Comparison of ENCODE assay signal across 12 cellular contexts in genomic region chr17:39666601-39667261, GRCh38. TPM values are rescaled to one million over a fixed set of nuclear protein-coding genes. Genes with fewer than 3 reads are reported as not detected.
DNase-seq lines count a peak whose midpoint lies in the region; ATAC-seq, FAIRE-seq and TF ChIP-seq lines count a peak whose summit lies in the region.
"Had no signal": no experiment of that assay in that cellular context is flagged by ENCODE, and none has a peak within 500 bp of the region (broad histone marks: within the 10 kb centered on the region; RNA-seq: fewer than 3 reads in every experiment).

No MANE protein-coding gene starts in this region.

- H3K36me3 ChIP-seq in HUES6 (ENCODE audit: control insufficient read depth, insufficient read depth, low read length) (peaks cover 3% of the 10 kb centered on the region; the same call in 1 of the 2 replicates), HepG2 (replicated peaks in 1 of 2; ENCODE audit: control insufficient read depth in 1 of 2, insufficient read depth in 2 of 2, low read length in 2 of 2) (peaks cover 0 to under 1% of the 10 kb centered on the region in 2 experiments; a peak in 3 of 5 replicates)

- H3K36me3 Mint-ChIP-seq in stimulated activated naive B cell treated with anti-CD40 and anti-IgM and Interleukin-4, amounts not matched to agents 10 μg/mL and 1 μg/mL and 100 μg/mL, for 72 hours, result peaks cover 11 to 12% of the 10 kb centered on the region in 2 donors
- no peaks in the 10 kb centered on the region for H3K36me3 Mint-ChIP-seq in glutamatergic neuron (ENCODE audit: unreplicated experiment)
- H3K36me3 Mint-ChIP-seq in activated T-cell treated with anti-CD3 and anti-CD28 coated beads, Interleukin-2, amount 50 U/mL, for 24 hours (ENCODE audit: low read depth), result peaks cover 13% of the 10 kb centered on the region

- no TSS peak for BruUV-seq in HepG2 (replicated peaks; lab: Mats Ljungman, UMichigan)

- H3K27ac ChIP-seq in HUES6 (ENCODE audit: low read depth, low read length), result no peak overlapping the region
- peak overlapping the region; percentile 64 for H3K27ac ChIP-seq in angular gyrus (ENCODE audit: low read depth, low read length)
- no peak overlapping the region for H3K27ac ChIP-seq in HepG2 (ENCODE audit: extremely low read length, insufficient read depth, low read length)

- intact Hi-C loops in HepG2 (cut with micrococcal nuclease; ENCODE audit: unreplicated experiment), result no loop called here

- H4K20me1 ChIP-seq in HepG2 (ENCODE audit: insufficient read depth, low read length), result no peaks in the 10 kb centered on the region

- peaks cover 40% of the 10 kb centered on the region for H3K27me3 ChIP-seq in HUES6 (ENCODE audit: control insufficient read depth, insufficient read depth, low read length)
- H3K27me3 ChIP-seq in HepG2 (ENCODE audit: control insufficient read depth in 1 of 2, insufficient read depth in 2 of 2, low read length in 2 of 2), result peaks cover 11 to 51% of the 10 kb centered on the region in 2 experiments

- DNase-seq in HepG2 (ENCODE audit: low spot score), result no peak
- no peak for DNase-seq in stimulated activated naive B cell treated with anti-CD40 and anti-IgM and Interleukin-4, amounts not matched to agents 10 μg/mL and 1 μg/mL and 100 μg/mL, for 72 hours
- no peak for DNase-seq in glutamatergic neuron
- no peak for DNase-seq in COLO668 (lab: John Stamatoyannopoulos, UW; ENCODE audit: unreplicated experiment)
- DNase-seq in activated T-cell treated with anti-CD3 and anti-CD28 coated beads, Interleukin-2, amount 50 U/mL, for 24 hours, result no peak
- DNase-seq: NCI-H1092; stimulated activated CD4-positive, alpha-beta T cell treated with anti-CD3 and anti-CD28 coated beads, Interleukin-2, amount 100 ng/mL, for 24 hours had no signal

- no peak for TF ChIP-seq CTCF in HepG2 (CRISPR knock-in tag; IDR thresholded peaks at IDR 0.05)
- TF ChIP-seq CTCF in glutamatergic neuron (IDR thresholded peaks at IDR 0.05; ENCODE audit: partially characterized antibody, unreplicated experiment), result no peak

- POLR2A ChIA-PET in HepG2 (lab: Yijun Ruan, JAX), result interaction anchor here (1.4 to 4.1 kb wide), 5 partner anchors 9 to 63 kb away, joined by 4 to 25 read pairs (median 8); partner anchors contain the start of gene MIEN1

- no peak overlapping the region for H2AFZ ChIP-seq in HepG2 (ENCODE audit: low read length)

- H3K9me3 Mint-ChIP-seq in stimulated activated naive B cell treated with anti-CD40 and anti-IgM and Interleukin-4, amounts not matched to agents 10 μg/mL and 1 μg/mL and 100 μg/mL, for 72 hours, result no peaks in the 10 kb centered on the region
- H3K9me3 Mint-ChIP-seq in glutamatergic neuron (ENCODE audit: unreplicated experiment), result peaks cover 4% of the 10 kb centered on the region
- H3K9me3 Mint-ChIP-seq in activated T-cell treated with anti-CD3 and anti-CD28 coated beads, Interleukin-2, amount 50 U/mL, for 24 hours, result no peaks in the 10 kb centered on the region

- H3K27me3 Mint-ChIP-seq in stimulated activated naive B cell treated with anti-CD40 and anti-IgM and Interleukin-4, amounts not matched to agents 10 μg/mL and 1 μg/mL and 100 μg/mL, for 72 hours, result peaks cover 10 to 24% of the 10 kb centered on the region in 2 donors
- peaks cover 8% of the 10 kb centered on the region for H3K27me3 Mint-ChIP-seq in glutamatergic neuron (ENCODE audit: unreplicated experiment)
- peaks cover 40% of the 10 kb centered on the region for H3K27me3 Mint-ChIP-seq in activated T-cell treated with anti-CD3 and anti-CD28 coated beads, Interleukin-2, amount 50 U/mL, for 24 hours

- peak overlapping the region; percentile 81; the same call in 1 of the 2 replicates for H3K4me2 ChIP-seq in HepG2 (ENCODE audit: low read depth, low read length)

- no peak for TF ChIP-seq RAD21 in HepG2 (CRISPR knock-in tag; IDR thresholded peaks at IDR 0.05)

- no peak for TF ChIP-seq POLR2A in HepG2 (IDR thresholded peaks at IDR 0.05; ENCODE audit: insufficient read depth in 1 of 2, low read depth in 2 of 2, low read length in 2 of 2)

- peak overlapping the region; percentile 76 for H3K27ac Mint-ChIP-seq in stimulated activated naive B cell treated with anti-CD40 and anti-IgM and Interleukin-4, amounts not matched to agents 10 μg/mL and 1 μg/mL and 100 μg/mL, for 72 hours
- H3K27ac Mint-ChIP-seq in glutamatergic neuron (ENCODE audit: unreplicated experiment), result no peak overlapping the region
- H3K27ac Mint-ChIP-seq in activated T-cell treated with anti-CD3 and anti-CD28 coated beads, Interleukin-2, amount 50 U/mL, for 24 hours, result no peak overlapping the region

- H3K4me1 ChIP-seq in HUES6 (ENCODE audit: control insufficient read depth, insufficient read depth, low read length) (peaks cover 49% of the 10 kb centered on the region), HepG2 (ENCODE audit: insufficient read depth, low read length) (peaks cover 69% of the 10 kb centered on the region)

- FAIRE-seq in HepG2 (lab: Jason Lieb, UNC), result no peak

- CTCF ChIA-PET in HepG2 (lab: Yijun Ruan, JAX; ENCODE audit: low intra/inter-chr PET ratio, low total read pairs), result interaction anchor here (8.5 kb wide), 1 partner anchor 45 kb away, joined by 136 read pairs; no protein-coding TSS in a partner anchor

- no peaks in the 10 kb centered on the region for H3K9me3 ChIP-seq in HUES6 (ENCODE audit: control insufficient read depth, insufficient read depth, low read depth, low read length)
- no peaks in the 10 kb centered on the region for H3K9me3 ChIP-seq in HepG2 (ENCODE audit: low read length)
- H3K9me3 ChIP-seq: left lung had no signal

- no peak for TF ChIP-seq EP300 in HepG2 (IDR thresholded peaks at IDR 0.05; ENCODE audit: low read depth in 2 of 2, low read length in 2 of 2)
- TF ChIP-seq EP300 in HepG2 (CRISPR knock-in tag; IDR thresholded peaks at IDR 0.05; ENCODE audit: borderline replicate concordance), result no peak

- ATAC-seq in HepG2 (no peak), HG03354 (IDR thresholded peaks at IDR 0.05; ENCODE audit: poor library complexity, severe bottlenecking, unreplicated experiment) (no peak)
- ATAC-seq in stimulated activated naive B cell treated with anti-CD40 and anti-IgM and Interleukin-4, amounts not matched to agents 10 μg/mL and 1 μg/mL and 100 μg/mL, for 72 hours (replicated peaks), result no peak

- H3K4me3 ChIP-seq in HUES6 (ENCODE audit: low read depth, low read length) (peak overlapping the region; percentile 64), HepG2 (replicated peaks in 1 of 3; ENCODE audit: insufficient read depth in 1 of 3, low read depth in 2 of 3, low read length in 3 of 3) (peak overlapping the region in 1 of 3 experiments; percentile 66; a peak in 1 of 6 replicates)

- in situ Hi-C loops in HepG2 (cut with HindIII; ENCODE audit: extremely low pct_ligation_motif_present, low pct_unique_long_range_greater_than_20kb), result no loop called here

- peaks cover 32 to 75% of the 10 kb centered on the region in 2 donors for H3K4me1 Mint-ChIP-seq in stimulated activated naive B cell treated with anti-CD40 and anti-IgM and Interleukin-4, amounts not matched to agents 10 μg/mL and 1 μg/mL and 100 μg/mL, for 72 hours
- peaks cover 4% of the 10 kb centered on the region for H3K4me1 Mint-ChIP-seq in glutamatergic neuron (ENCODE audit: low read depth, unreplicated experiment)
- peaks cover 9% of the 10 kb centered on the region for H3K4me1 Mint-ChIP-seq in activated T-cell treated with anti-CD3 and anti-CD28 coated beads, Interleukin-2, amount 50 U/mL, for 24 hours (ENCODE audit: low read depth)

- peak overlapping the region in 1 of 2 donors; percentile 85 for H3K4me3 Mint-ChIP-seq in stimulated activated naive B cell treated with anti-CD40 and anti-IgM and Interleukin-4, amounts not matched to agents 10 μg/mL and 1 μg/mL and 100 μg/mL, for 72 hours
- H3K4me3 Mint-ChIP-seq in glutamatergic neuron (ENCODE audit: unreplicated experiment), result no peak overlapping the region
- H3K4me3 Mint-ChIP-seq in activated T-cell treated with anti-CD3 and anti-CD28 coated beads, Interleukin-2, amount 50 U/mL, for 24 hours, result no peak overlapping the region

- 35% methylated on average over 11 of the region's 11 CpGs for WGBS in HepG2 (ENCODE audit: low lambda C conversion rate)

- H3K79me2 ChIP-seq in HepG2 (ENCODE audit: insufficient read depth, low read length), result no peaks in the 10 kb centered on the region

- H3K9ac ChIP-seq in HUES6 (ENCODE audit: low read length) (no peak overlapping the region), HepG2 (ENCODE audit: insufficient read depth, low read depth, low read length) (no peak overlapping the region)

RNA-seq across cellular contexts. Expression of gene PNMT, which starts 1.5 kb away (rescaled TPM):
- total RNA-seq in HepG2 (2016; rRNA removed; fragmentation: Illumina TruSeq; extraction: Trizol) (not detected in 2 replicates), glutamatergic neuron (ENCODE audit: unreplicated experiment) (not detected)
- not detected in 2 replicates for total RNA-seq in HepG2 (2016; cell fraction: cytosol; rRNA removed; fragmentation: Illumina TruSeq; extraction: Trizol; ENCODE audit: low read depth)
- not detected in 2 replicates for total RNA-seq in HepG2 (2016; cell fraction: insoluble cytoplasmic fraction; rRNA removed; fragmentation: Illumina TruSeq; extraction: Trizol)
- total RNA-seq in HepG2 (2016; cell fraction: membrane; rRNA removed; fragmentation: Illumina TruSeq; extraction: Trizol), result 0.17 TPM in 1 of 2 replicates, not detected in the other
- total RNA-seq in HepG2 (2016; cell fraction: nucleus; rRNA removed; fragmentation: Illumina TruSeq; extraction: Trizol), result not detected in 2 replicates
- 0.22 and 0.25 TPM in 2 replicates for polyA plus RNA-seq in HepG2 (2011; rRNA removed)
- polyA plus RNA-seq in HepG2 (2011; cell fraction: cytosol; rRNA removed), result 0.08 and 0.13 TPM in 2 replicates
- 0.56 and 0.71 TPM in 2 replicates for polyA plus RNA-seq in HepG2 (2011; cell fraction: nucleus; rRNA removed)
- polyA plus RNA-seq in HepG2 (2012), result 0.31 TPM in 1 of 2 replicates, not detected in the other
- 0.11 TPM in 1 of 2 replicates, not detected in the other for polyA plus RNA-seq in HepG2 (2016; cell fraction: cytosol; fragmentation: Illumina TruSeq; extraction: Trizol; ENCODE audit: low read depth)
- not detected in 2 replicates for polyA plus RNA-seq in HepG2 (2016; cell fraction: insoluble cytoplasmic fraction; fragmentation: Illumina TruSeq; extraction: Trizol; ENCODE audit: low read depth)
- 0.15 TPM in 1 of 2 replicates, not detected in the other for polyA plus RNA-seq in HepG2 (2016; cell fraction: membrane; fragmentation: Illumina TruSeq; extraction: Trizol; ENCODE audit: low read depth)
- not detected in 2 replicates for polyA plus RNA-seq in HepG2 (2016; cell fraction: nucleus; fragmentation: Illumina TruSeq; extraction: Trizol; ENCODE audit: insufficient read depth, low read depth)
- not detected in 2 replicates for polyA minus RNA-seq in HepG2 (2011; rRNA and poly(A)+ RNA removed; ENCODE audit: low replicate concordance)
- polyA minus RNA-seq in HepG2 (2011; cell fraction: cytosol; rRNA and poly(A)+ RNA removed), result not detected in 2 replicates
- not detected in 2 replicates for polyA minus RNA-seq in HepG2 (2011; cell fraction: nucleus; rRNA and poly(A)+ RNA removed)
- total RNA-seq: SK-MEL-5 had no signal

RNA-seq across cellular contexts. Expression of gene TCAP, which starts 1.6 kb away (rescaled TPM):
- total RNA-seq in HepG2 (2016; rRNA removed; fragmentation: Illumina TruSeq; extraction: Trizol) (0.14 and 0.24 TPM in 2 replicates), glutamatergic neuron (ENCODE audit: unreplicated experiment) (2.3 TPM)
- total RNA-seq in HepG2 (2016; cell fraction: cytosol; rRNA removed; fragmentation: Illumina TruSeq; extraction: Trizol; ENCODE audit: low read depth), result not detected in 2 replicates
- 0.26 TPM in 1 of 2 replicates, not detected in the other for total RNA-seq in HepG2 (2016; cell fraction: insoluble cytoplasmic fraction; rRNA removed; fragmentation: Illumina TruSeq; extraction: Trizol)
- 0.06 TPM in 1 of 2 replicates, not detected in the other for total RNA-seq in HepG2 (2016; cell fraction: membrane; rRNA removed; fragmentation: Illumina TruSeq; extraction: Trizol)
- 0.56 and 0.84 TPM in 2 replicates for total RNA-seq in HepG2 (2016; cell fraction: nucleus; rRNA removed; fragmentation: Illumina TruSeq; extraction: Trizol)
- polyA plus RNA-seq in HepG2 (2011; rRNA removed), result 0.65 and 0.84 TPM in 2 replicates
- polyA plus RNA-seq in HepG2 (2011; cell fraction: cytosol; rRNA removed), result 0.15 and 0.35 TPM in 2 replicates
- polyA plus RNA-seq in HepG2 (2011; cell fraction: nucleus; rRNA removed), result 6.0 and 8.8 TPM in 2 replicates
- 0.43 and 2.1 TPM in 2 replicates for polyA plus RNA-seq in HepG2 (2012)
- polyA plus RNA-seq in HepG2 (2016; cell fraction: cytosol; fragmentation: Illumina TruSeq; extraction: Trizol; ENCODE audit: low read depth), result not detected in 2 replicates
- polyA plus RNA-seq in HepG2 (2016; cell fraction: insoluble cytoplasmic fraction; fragmentation: Illumina TruSeq; extraction: Trizol; ENCODE audit: low read depth), result 0.19 TPM in 1 of 2 replicates, not detected in the other
- polyA plus RNA-seq in HepG2 (2016; cell fraction: membrane; fragmentation: Illumina TruSeq; extraction: Trizol; ENCODE audit: low read depth), result not detected in 2 replicates
- 0.51 and 0.85 TPM in 2 replicates for polyA plus RNA-seq in HepG2 (2016; cell fraction: nucleus; fragmentation: Illumina TruSeq; extraction: Trizol; ENCODE audit: insufficient read depth, low read depth)
- 2.2 and 2.6 TPM in 2 replicates for polyA minus RNA-seq in HepG2 (2011; rRNA and poly(A)+ RNA removed; ENCODE audit: low replicate concordance)
- not detected in 2 replicates for polyA minus RNA-seq in HepG2 (2011; cell fraction: cytosol; rRNA and poly(A)+ RNA removed)
- 3.0 and 4.0 TPM in 2 replicates for polyA minus RNA-seq in HepG2 (2011; cell fraction: nucleus; rRNA and poly(A)+ RNA removed)

RNA-seq across cellular contexts. Expression of gene PGAP3, which starts 21.1 kb away (rescaled TPM):
- total RNA-seq in HepG2 (2016; rRNA removed; fragmentation: Illumina TruSeq; extraction: Trizol) (5.1 and 11.9 TPM in 2 replicates), glutamatergic neuron (ENCODE audit: unreplicated experiment) (10.7 TPM)
- total RNA-seq in HepG2 (2016; cell fraction: cytosol; rRNA removed; fragmentation: Illumina TruSeq; extraction: Trizol; ENCODE audit: low read depth), result 1.1 and 1.5 TPM in 2 replicates
- 3.5 and 11.4 TPM in 2 replicates for total RNA-seq in HepG2 (2016; cell fraction: insoluble cytoplasmic fraction; rRNA removed; fragmentation: Illumina TruSeq; extraction: Trizol)
- total RNA-seq in HepG2 (2016; cell fraction: membrane; rRNA removed; fragmentation: Illumina TruSeq; extraction: Trizol), result 3.2 and 3.3 TPM in 2 replicates
- 11.6 and 12.8 TPM in 2 replicates for total RNA-seq in HepG2 (2016; cell fraction: nucleus; rRNA removed; fragmentation: Illumina TruSeq; extraction: Trizol)
- 14.6 and 21.2 TPM in 2 replicates for polyA plus RNA-seq in HepG2 (2011; rRNA removed)
- polyA plus RNA-seq in HepG2 (2011; cell fraction: cytosol; rRNA removed), result 9.7 and 10.8 TPM in 2 replicates
- 53.0 and 67.8 TPM in 2 replicates for polyA plus RNA-seq in HepG2 (2011; cell fraction: nucleus; rRNA removed)
- polyA plus RNA-seq in HepG2 (2012), result 9.1 and 10.3 TPM in 2 replicates
- 0.93 and 0.97 TPM in 2 replicates for polyA plus RNA-seq in HepG2 (2016; cell fraction: cytosol; fragmentation: Illumina TruSeq; extraction: Trizol; ENCODE audit: low read depth)
- 4.1 and 5.4 TPM in 2 replicates for polyA plus RNA-seq in HepG2 (2016; cell fraction: insoluble cytoplasmic fraction; fragmentation: Illumina TruSeq; extraction: Trizol; ENCODE audit: low read depth)
- 2.1 and 2.4 TPM in 2 replicates for polyA plus RNA-seq in HepG2 (2016; cell fraction: membrane; fragmentation: Illumina TruSeq; extraction: Trizol; ENCODE audit: low read depth)
- polyA plus RNA-seq in HepG2 (2016; cell fraction: nucleus; fragmentation: Illumina TruSeq; extraction: Trizol; ENCODE audit: insufficient read depth, low read depth), result 23.4 and 28.3 TPM in 2 replicates
- 12.0 and 44.9 TPM in 2 replicates for polyA minus RNA-seq in HepG2 (2011; rRNA and poly(A)+ RNA removed; ENCODE audit: low replicate concordance)
- 5.6 and 8.2 TPM in 2 replicates for polyA minus RNA-seq in HepG2 (2011; cell fraction: cytosol; rRNA and poly(A)+ RNA removed)
- 8.2 and 9.7 TPM in 2 replicates for polyA minus RNA-seq in HepG2 (2011; cell fraction: nucleus; rRNA and poly(A)+ RNA removed)

RNA-seq across cellular contexts. Expression of gene STARD3, which starts 29.8 kb away (rescaled TPM):
- total RNA-seq in HepG2 (2016; rRNA removed; fragmentation: Illumina TruSeq; extraction: Trizol), result 17.2 and 34.6 TPM in 2 replicates
- total RNA-seq in HepG2 (2016; cell fraction: cytosol; rRNA removed; fragmentation: Illumina TruSeq; extraction: Trizol; ENCODE audit: low read depth), result 10.9 and 18.7 TPM in 2 replicates
- total RNA-seq in HepG2 (2016; cell fraction: insoluble cytoplasmic fraction; rRNA removed; fragmentation: Illumina TruSeq; extraction: Trizol), result 16.7 and 36.4 TPM in 2 replicates
- total RNA-seq in HepG2 (2016; cell fraction: membrane; rRNA removed; fragmentation: Illumina TruSeq; extraction: Trizol), result 28.2 and 28.3 TPM in 2 replicates
- total RNA-seq in HepG2 (2016; cell fraction: nucleus; rRNA removed; fragmentation: Illumina TruSeq; extraction: Trizol), result 38.6 and 39.3 TPM in 2 replicates
- polyA plus RNA-seq in HepG2 (2011; rRNA removed), result 100 and 114 TPM in 2 replicates
- polyA plus RNA-seq in HepG2 (2011; cell fraction: cytosol; rRNA removed), result 87.6 and 94.1 TPM in 2 replicates
- polyA plus RNA-seq in HepG2 (2011; cell fraction: nucleus; rRNA removed), result 583 and 640 TPM in 2 replicates
- polyA plus RNA-seq in HepG2 (2012), result 57.3 and 69.8 TPM in 2 replicates
- polyA plus RNA-seq in HepG2 (2016; cell fraction: cytosol; fragmentation: Illumina TruSeq; extraction: Trizol; ENCODE audit: low read depth), result 16.8 and 21.4 TPM in 2 replicates
- 23.0 and 23.7 TPM in 2 replicates for polyA plus RNA-seq in HepG2 (2016; cell fraction: insoluble cytoplasmic fraction; fragmentation: Illumina TruSeq; extraction: Trizol; ENCODE audit: low read depth)
- 28.2 and 28.4 TPM in 2 replicates for polyA plus RNA-seq in HepG2 (2016; cell fraction: membrane; fragmentation: Illumina TruSeq; extraction: Trizol; ENCODE audit: low read depth)
- polyA plus RNA-seq in HepG2 (2016; cell fraction: nucleus; fragmentation: Illumina TruSeq; extraction: Trizol; ENCODE audit: insufficient read depth, low read depth), result 96.9 and 102 TPM in 2 replicates
- 98.5 and 179 TPM in 2 replicates for polyA minus RNA-seq in HepG2 (2011; rRNA and poly(A)+ RNA removed; ENCODE audit: low replicate concordance)
- polyA minus RNA-seq in HepG2 (2011; cell fraction: cytosol; rRNA and poly(A)+ RNA removed), result 38.4 and 57.6 TPM in 2 replicates
- 71.6 and 80.1 TPM in 2 replicates for polyA minus RNA-seq in HepG2 (2011; cell fraction: nucleus; rRNA and poly(A)+ RNA removed)
- 48.0 TPM for total RNA-seq in glutamatergic neuron (ENCODE audit: unreplicated experiment)

RNA-seq across cellular contexts. Expression of gene ERBB2, which starts 33.1 kb away (rescaled TPM):
- 30.2 and 64.1 TPM in 2 replicates for total RNA-seq in HepG2 (2016; rRNA removed; fragmentation: Illumina TruSeq; extraction: Trizol)
- total RNA-seq in HepG2 (2016; cell fraction: cytosol; rRNA removed; fragmentation: Illumina TruSeq; extraction: Trizol; ENCODE audit: low read depth), result 29.4 and 32.0 TPM in 2 replicates
- 24.5 and 63.0 TPM in 2 replicates for total RNA-seq in HepG2 (2016; cell fraction: insoluble cytoplasmic fraction; rRNA removed; fragmentation: Illumina TruSeq; extraction: Trizol)
- total RNA-seq in HepG2 (2016; cell fraction: membrane; rRNA removed; fragmentation: Illumina TruSeq; extraction: Trizol), result 21.8 and 22.8 TPM in 2 replicates
- total RNA-seq in HepG2 (2016; cell fraction: nucleus; rRNA removed; fragmentation: Illumina TruSeq; extraction: Trizol), result 81.6 and 99.0 TPM in 2 replicates
- 57.7 and 77.7 TPM in 2 replicates for polyA plus RNA-seq in HepG2 (2011; rRNA removed)
- polyA plus RNA-seq in HepG2 (2011; cell fraction: cytosol; rRNA removed), result 36.7 and 42.6 TPM in 2 replicates
- polyA plus RNA-seq in HepG2 (2011; cell fraction: nucleus; rRNA removed), result 210 and 211 TPM in 2 replicates
- polyA plus RNA-seq in HepG2 (2012), result 69.2 and 69.6 TPM in 2 replicates
- polyA plus RNA-seq in HepG2 (2016; cell fraction: cytosol; fragmentation: Illumina TruSeq; extraction: Trizol; ENCODE audit: low read depth), result 4.2 and 4.3 TPM in 2 replicates
- 25.3 and 32.1 TPM in 2 replicates for polyA plus RNA-seq in HepG2 (2016; cell fraction: insoluble cytoplasmic fraction; fragmentation: Illumina TruSeq; extraction: Trizol; ENCODE audit: low read depth)
- polyA plus RNA-seq in HepG2 (2016; cell fraction: membrane; fragmentation: Illumina TruSeq; extraction: Trizol; ENCODE audit: low read depth), result 8.5 and 9.9 TPM in 2 replicates
- 149 and 153 TPM in 2 replicates for polyA plus RNA-seq in HepG2 (2016; cell fraction: nucleus; fragmentation: Illumina TruSeq; extraction: Trizol; ENCODE audit: insufficient read depth, low read depth)
- polyA minus RNA-seq in HepG2 (2011; rRNA and poly(A)+ RNA removed; ENCODE audit: low replicate concordance), result 39.8 and 292 TPM in 2 replicates
- 52.4 and 60.7 TPM in 2 replicates for polyA minus RNA-seq in HepG2 (2011; cell fraction: cytosol; rRNA and poly(A)+ RNA removed)
- polyA minus RNA-seq in HepG2 (2011; cell fraction: nucleus; rRNA and poly(A)+ RNA removed), result 58.8 and 83.7 TPM in 2 replicates
- total RNA-seq in glutamatergic neuron (ENCODE audit: unreplicated experiment), result 14.5 TPM
